ENCODE assay signal across 8 cellular contexts in genomic region chr2:84904717-84905174, GRCh38. TPM values are rescaled to one million over a fixed set of nuclear protein-coding genes. Genes with fewer than 3 reads are reported as not detected.
DNase-seq lines count a peak whose midpoint lies in the region; ATAC-seq lines count a peak whose summit lies in the region.

No MANE protein-coding gene starts in this region.

- peak overlapping the region; percentile 91 for H2BK120ac ChIP-seq in mesenchymal stem cell (ENCODE audit: low read depth, low read length)

- peak overlapping the region; percentile 71 for H4K91ac ChIP-seq in mesenchymal stem cell (ENCODE audit: low read length)

- peak overlapping the region; percentile 73 to 99 for H3K4me3 ChIP-seq in mesenchymal stem cell (ENCODE audit: insufficient read depth in 1 of 2, low read depth in 1 of 2, low read length in 2 of 2)
- peak overlapping the region; percentile 90 for H3K4me3 ChIP-seq in thymus (ENCODE audit: low read length)

- H3K4me1 Mint-ChIP-seq in T-helper 1 cell treated with Interleukin-12 subunit alpha and Interleukin-12 subunit beta and Interleukin-4 antibody, amounts not matched to agents 30 μg/mL and 1 μg/mL, for 36 hours (ENCODE audit: low read depth), result peaks cover 58% of the 10 kb centered on the region

- no peak overlapping the region for H2BK15ac ChIP-seq in mesenchymal stem cell (ENCODE audit: low read depth, poor library complexity, severe bottlenecking)

- H3K9me3 Mint-ChIP-seq in T-helper 1 cell treated with Interleukin-12 subunit alpha and Interleukin-12 subunit beta and Interleukin-4 antibody, amounts not matched to agents 30 μg/mL and 1 μg/mL, for 36 hours, result peaks cover 13% of the 10 kb centered on the region

- no peak overlapping the region for H2BK12ac ChIP-seq in mesenchymal stem cell (ENCODE audit: low read length in 2 of 2)

- H3K9ac ChIP-seq in mesenchymal stem cell (ENCODE audit: low read length), result peak overlapping the region; percentile 100

- H3K4me3 Mint-ChIP-seq in T-helper 1 cell treated with Interleukin-12 subunit alpha and Interleukin-12 subunit beta and Interleukin-4 antibody, amounts not matched to agents 30 μg/mL and 1 μg/mL, for 36 hours, result peak overlapping the region; percentile 86

- DNase-seq in AG08396 (ENCODE audit: low spot score), result peak; percentile 60
- peak; percentile 60 for DNase-seq in H4 (ENCODE audit: low spot score)
- peak; percentile 31 for DNase-seq in effector CD8-positive, alpha-beta T cell (lab: John Stamatoyannopoulos, UW)
- DNase-seq in mesenchymal stem cell, result peak; percentile 67

- peaks cover 3% of the 10 kb centered on the region for H3K79me1 ChIP-seq in mesenchymal stem cell (replicated peaks; ENCODE audit: low read length, poor library complexity, severe bottlenecking)

- H3K36me3 ChIP-seq in mesenchymal stem cell (ENCODE audit: control insufficient read depth in 1 of 2, insufficient read depth in 2 of 2, low read depth in 1 of 2, low read length in 2 of 2), result peaks cover 15 to 21% of the 10 kb centered on the region in 2 experiments
- peaks cover 6% of the 10 kb centered on the region for H3K36me3 ChIP-seq in thymus (ENCODE audit: control insufficient read depth, insufficient read depth)

- peak overlapping the region; percentile 92 to 93 for H3K4ac ChIP-seq in mesenchymal stem cell (ENCODE audit: low read depth in 1 of 2, low read length in 2 of 2)

- H3K14ac ChIP-seq in mesenchymal stem cell (ENCODE audit: low read length in 2 of 2), result peak overlapping the region in 1 of 2 experiments; percentile 97

- peak overlapping the region; percentile 92 for H3K4me2 ChIP-seq in mesenchymal stem cell (ENCODE audit: low read length, poor library complexity, severe bottlenecking)

- H3K23ac ChIP-seq in mesenchymal stem cell (ENCODE audit: low read length in 2 of 2), result peak overlapping the region in 1 of 2 experiments; percentile 85

- 0% methylated on average over 8 of the region's 21 CpGs for WGBS in mesenchymal stem cell
- under 1% methylated on average over 21 of the region's 21 CpGs for WGBS in thymus

- H2AK5ac ChIP-seq in mesenchymal stem cell (ENCODE audit: low read length, severe bottlenecking), result no peak overlapping the region

- H3K27me3 ChIP-seq in mesenchymal stem cell (ENCODE audit: control insufficient read depth in 1 of 2, insufficient read depth in 1 of 2, low read length in 2 of 2) (no peaks in the 10 kb centered on the region), thymus (ENCODE audit: control insufficient read depth, insufficient read depth) (no peaks in the 10 kb centered on the region)

- peak overlapping the region; percentile 57 for H3K27ac ChIP-seq in mesenchymal stem cell (ENCODE audit: low read length, poor library complexity, severe bottlenecking)
- peak overlapping the region; percentile 98 for H3K27ac ChIP-seq in thymus (ENCODE audit: low read depth)

- H2AFZ ChIP-seq in mesenchymal stem cell (ENCODE audit: low read depth, low read length), result peak overlapping the region; percentile 86

- H3K27me3 Mint-ChIP-seq in T-helper 1 cell treated with Interleukin-12 subunit alpha and Interleukin-12 subunit beta and Interleukin-4 antibody, amounts not matched to agents 30 μg/mL and 1 μg/mL, for 36 hours (ENCODE audit: low read depth), result no peaks in the 10 kb centered on the region

- no peaks in the 10 kb centered on the region for H3K9me3 ChIP-seq in mesenchymal stem cell (ENCODE audit: control insufficient read depth, low read length)
- no peaks in the 10 kb centered on the region for H3K9me3 ChIP-seq in thymus (ENCODE audit: control insufficient read depth)

- ATAC-seq in HG03139 (IDR thresholded peaks at IDR 0.05; ENCODE audit: unreplicated experiment), result no peak
- ATAC-seq in HG02798 (IDR thresholded peaks at IDR 0.05; ENCODE audit: poor library complexity, unreplicated experiment), result no peak

- H3K18ac ChIP-seq in mesenchymal stem cell (ENCODE audit: low read depth in 1 of 2, low read length in 2 of 2), result peak overlapping the region; percentile 97 to 99

- peak overlapping the region; percentile 90 for H3K27ac Mint-ChIP-seq in T-helper 1 cell treated with Interleukin-12 subunit alpha and Interleukin-12 subunit beta and Interleukin-4 antibody, amounts not matched to agents 30 μg/mL and 1 μg/mL, for 36 hours

- H4K8ac ChIP-seq in mesenchymal stem cell (ENCODE audit: low read length), result peak overlapping the region; percentile 81

- peak overlapping the region; percentile 46 for H2BK5ac ChIP-seq in mesenchymal stem cell (ENCODE audit: low read depth, low read length, poor library complexity, severe bottlenecking)

- H3K4me1 ChIP-seq in mesenchymal stem cell (ENCODE audit: control insufficient read depth, insufficient read depth, low read depth, low read length), result peaks cover 2% of the 10 kb centered on the region
- H3K4me1 ChIP-seq in thymus (ENCODE audit: control insufficient read depth, insufficient read depth, low read length), result peaks cover 7% of the 10 kb centered on the region

- peaks cover 39% of the 10 kb centered on the region for H3K36me3 Mint-ChIP-seq in T-helper 1 cell treated with Interleukin-12 subunit alpha and Interleukin-12 subunit beta and Interleukin-4 antibody, amounts not matched to agents 30 μg/mL and 1 μg/mL, for 36 hours (ENCODE audit: low read depth)

RNA-seq across cellular contexts. Expression of gene TMSB10, which starts 0.7 kb away (rescaled TPM):
- total RNA-seq in H4 (2014; rRNA removed; shearing (Covaris generic)), result 4,471 and 5,260 TPM in 2 replicates
- 4,228 TPM for polyA plus RNA-seq in mesenchymal stem cell (2013, experiment 1 of 2)
- polyA plus RNA-seq in mesenchymal stem cell (2013, experiment 2 of 2), result 4,226 TPM
- 5,628 TPM for polyA plus RNA-seq in thymus

RNA-seq across cellular contexts. Expression of gene TRABD2A, which starts 23.9 kb away (rescaled TPM):
- total RNA-seq in H4 (2014; rRNA removed; shearing (Covaris generic)), result 7.2 and 12.0 TPM in 2 replicates
- polyA plus RNA-seq in mesenchymal stem cell (2013, experiment 1 of 2), result 6.6 TPM
- polyA plus RNA-seq in mesenchymal stem cell (2013, experiment 2 of 2), result 6.3 TPM
- 13.8 TPM for polyA plus RNA-seq in thymus
